Comparison of ENCODE assay signal across 8 cellular contexts in the genomic region with DNA sequence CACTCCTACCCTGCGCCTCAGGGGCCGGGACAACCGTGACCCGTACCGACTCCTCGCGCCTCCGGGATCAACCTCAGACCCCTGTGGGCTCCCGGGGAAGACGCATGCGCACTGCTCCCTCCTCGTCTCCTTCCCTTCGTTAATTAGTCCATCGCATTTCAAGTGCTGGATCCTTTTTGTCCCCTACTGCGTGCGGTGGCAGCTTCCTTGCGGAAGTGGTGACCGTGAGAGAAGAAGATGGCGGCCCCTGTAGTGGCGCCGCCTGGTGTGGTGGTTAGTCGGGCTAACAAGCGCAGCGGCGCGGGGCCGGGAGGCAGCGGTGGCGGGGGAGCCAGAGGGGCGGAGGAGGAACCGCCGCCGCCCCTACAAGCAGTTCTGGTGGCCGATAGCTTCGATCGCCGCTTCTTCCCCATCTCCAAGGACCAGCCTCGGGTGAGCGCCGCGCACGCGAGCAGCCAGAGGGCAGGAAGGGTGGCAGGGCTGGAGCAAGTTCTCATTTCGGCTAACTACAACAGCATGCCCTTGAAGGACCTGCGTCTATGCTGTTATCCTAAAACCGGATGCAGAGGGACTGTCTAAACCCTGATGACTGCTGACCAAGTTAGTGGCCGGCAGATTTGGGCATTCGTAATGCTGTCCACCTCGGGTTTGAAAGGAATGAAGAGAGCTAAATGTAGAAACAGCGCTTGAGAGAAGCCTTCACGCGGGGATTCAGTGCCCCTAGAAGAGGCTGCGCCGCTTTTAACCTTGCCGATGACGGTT. TPM values are rescaled to one million over a fixed set of nuclear protein-coding genes. Genes with fewer than 3 reads are reported as not detected.
A peak's percentile ranks its signal among the peaks of the same experiment; 100 is the strongest.
DNase-seq lines count a peak whose midpoint lies in the region; TF ChIP-seq lines count a peak whose summit lies in the region.

A gene (plus strand): TSS at position 210 of the 762 bp plus-strand sequence. CDS start 28 bp downstream, at position 238.

- H3K79me2 ChIP-seq in neural cell (replicated peaks; ENCODE audit: insufficient read depth, low read length), result peaks cover 24% of the 10 kb centered on the region

- H3K4me2 ChIP-seq in neural cell (ENCODE audit: low read length), result peak within 1 kb of the TSS; percentile 97

- H4K20me1 ChIP-seq in neural cell (ENCODE audit: insufficient read depth), result no peaks in the 10 kb centered on the region

- in situ Hi-C loops in G401 (cut with HindIII; ENCODE audit: low sequenced_read_pairs), result no loop called here

- H3F3A ChIP-seq in neural cell (ENCODE audit: insufficient read depth, low read length, poor library complexity, severe bottlenecking), result peaks cover 3% of the 10 kb centered on the region

- H3K9me2 ChIP-seq in neural cell (ENCODE audit: insufficient read depth, low read length), result no peaks in the 10 kb centered on the region

- H3K36me3 ChIP-seq in H7 (replicated peaks; ENCODE audit: control insufficient read depth, insufficient read depth, low read length) (peaks cover 4% of the 10 kb centered on the region), neural cell (ENCODE audit: insufficient read depth, low read length) (no peaks in the 10 kb centered on the region)

- peak; percentile 96 for DNase-seq in G401 (ENCODE audit: low spot score)
- DNase-seq in H7, result peak; percentile 90
- DNase-seq in M059J (ENCODE audit: low read depth), result peak; percentile 95
- DNase-seq in SHP77 (lab: John Stamatoyannopoulos, UW), result peak; percentile 93 to 95
- peak; percentile 94 for DNase-seq in activated effector memory CD4-positive, alpha-beta T cell treated with anti-CD3 and anti-CD28 coated beads, Interleukin-2, amount 50 U/mL, for 16 hours
- DNase-seq in fibroblast of the conjunctiva (ENCODE audit: low read depth), result peak; percentile 88
- peak; percentile 90 for DNase-seq in stromal cell of bone marrow (ENCODE audit: low read depth)

- no peaks in the 10 kb centered on the region for H3K9me3 ChIP-seq in neural cell (ENCODE audit: low read length)

- TF ChIP-seq EP300 in neural cell (conservative IDR thresholded peaks at IDR 0.05; ENCODE audit: poor library complexity, severe bottlenecking), result peak; percentile 39

- peak within 1 kb of the TSS; percentile 81 for H3K9ac ChIP-seq in neural cell (ENCODE audit: low read length)

- peak; percentile 52 for TF ChIP-seq RAD21 in neural cell (conservative IDR thresholded peaks at IDR 0.05)

- H2AFZ ChIP-seq in neural cell (ENCODE audit: low read depth, low read length), result peak within 1 kb of the TSS; percentile 58

- peak within 1 kb of the TSS; percentile 74 for H3K4me3 ChIP-seq in H7 (ENCODE audit: insufficient read depth, low read depth, low read length)
- peak within 1 kb of the TSS; percentile 75 for H3K4me3 ChIP-seq in neural cell (ENCODE audit: low read length)

- TF ChIP-seq CTCF in neural cell (IDR thresholded peaks at IDR 0.05; ENCODE audit: poor library complexity, severe bottlenecking), result peak; percentile 72

- H3K27ac ChIP-seq in neural cell (ENCODE audit: low read length), result peak within 1 kb of the TSS; percentile 79

- H3K27me3 ChIP-seq in H7 (ENCODE audit: control insufficient read depth, insufficient read depth, low read length) (no peaks in the 10 kb centered on the region), neural cell (ENCODE audit: insufficient read depth, low read depth, low read length) (no peaks in the 10 kb centered on the region)

TF ChIP-seq in neural cell, 6 proteins besides CTCF, POLR2A, EP300 and RAD21:
- TF ChIP-seq MXI1 (conservative IDR thresholded peaks at IDR 0.05; ENCODE audit: poor library complexity, severe bottlenecking) (peak; percentile 96), POLR2AphosphoS5 (IDR thresholded peaks at IDR 0.05) (peak; percentile 80), EZH2 (IDR thresholded peaks at IDR 0.05; ENCODE audit: borderline replicate concordance, insufficient read depth, low read length, poor library complexity, severe bottlenecking) (no peak), SMC3 (conservative IDR thresholded peaks at IDR 0.05; ENCODE audit: poor library complexity) (peak; percentile 71), TAF1 (IDR thresholded peaks at IDR 0.05; ENCODE audit: low read depth) (peak; percentile 88)
- TF ChIP-seq, protein P1, sequence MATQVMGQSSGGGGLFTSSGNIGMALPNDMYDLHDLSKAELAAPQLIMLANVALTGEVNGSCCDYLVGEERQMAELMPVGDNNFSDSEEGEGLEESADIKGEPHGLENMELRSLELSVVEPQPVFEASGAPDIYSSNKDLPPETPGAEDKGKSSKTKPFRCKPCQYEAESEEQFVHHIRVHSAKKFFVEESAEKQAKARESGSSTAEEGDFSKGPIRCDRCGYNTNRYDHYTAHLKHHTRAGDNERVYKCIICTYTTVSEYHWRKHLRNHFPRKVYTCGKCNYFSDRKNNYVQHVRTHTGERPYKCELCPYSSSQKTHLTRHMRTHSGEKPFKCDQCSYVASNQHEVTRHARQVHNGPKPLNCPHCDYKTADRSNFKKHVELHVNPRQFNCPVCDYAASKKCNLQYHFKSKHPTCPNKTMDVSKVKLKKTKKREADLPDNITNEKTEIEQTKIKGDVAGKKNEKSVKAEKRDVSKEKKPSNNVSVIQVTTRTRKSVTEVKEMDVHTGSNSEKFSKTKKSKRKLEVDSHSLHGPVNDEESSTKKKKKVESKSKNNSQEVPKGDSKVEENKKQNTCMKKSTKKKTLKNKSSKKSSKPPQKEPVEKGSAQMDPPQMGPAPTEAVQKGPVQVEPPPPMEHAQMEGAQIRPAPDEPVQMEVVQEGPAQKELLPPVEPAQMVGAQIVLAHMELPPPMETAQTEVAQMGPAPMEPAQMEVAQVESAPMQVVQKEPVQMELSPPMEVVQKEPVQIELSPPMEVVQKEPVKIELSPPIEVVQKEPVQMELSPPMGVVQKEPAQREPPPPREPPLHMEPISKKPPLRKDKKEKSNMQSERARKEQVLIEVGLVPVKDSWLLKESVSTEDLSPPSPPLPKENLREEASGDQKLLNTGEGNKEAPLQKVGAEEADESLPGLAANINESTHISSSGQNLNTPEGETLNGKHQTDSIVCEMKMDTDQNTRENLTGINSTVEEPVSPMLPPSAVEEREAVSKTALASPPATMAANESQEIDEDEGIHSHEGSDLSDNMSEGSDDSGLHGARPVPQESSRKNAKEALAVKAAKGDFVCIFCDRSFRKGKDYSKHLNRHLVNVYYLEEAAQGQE (IDR thresholded peaks at IDR 0.05; ENCODE audit: borderline replicate concordance), result peak; percentile 70

RNA-seq across cellular contexts. Expression of the gene that starts here (rescaled TPM):
- 64.3 and 64.9 TPM in 2 replicates for total RNA-seq in G401 (2014; rRNA removed; shearing (Covaris generic))
- total RNA-seq in H7 (2014; rRNA removed; shearing (Covaris generic)), result 58.4 and 65.6 TPM in 2 replicates
- total RNA-seq in M059J (2014; rRNA removed; shearing (Covaris generic)), result 29.4 and 43.6 TPM in 2 replicates
- 109 and 112 TPM in 2 replicates for polyA plus RNA-seq in neural cell
- polyA minus RNA-seq in neural cell, result 49.0 and 55.5 TPM in 2 replicates

Comparison
In these comparisons a context has a peak if more than half of its experiments do, and no peak if none do; other contexts are left out.
1. Peak in every context shown above with its lines: DNase-seq, H3K4me3 ChIP-seq and H3K27ac ChIP-seq.